8 cellular contexts compared by ENCODE assay signal in the genomic region with DNA sequence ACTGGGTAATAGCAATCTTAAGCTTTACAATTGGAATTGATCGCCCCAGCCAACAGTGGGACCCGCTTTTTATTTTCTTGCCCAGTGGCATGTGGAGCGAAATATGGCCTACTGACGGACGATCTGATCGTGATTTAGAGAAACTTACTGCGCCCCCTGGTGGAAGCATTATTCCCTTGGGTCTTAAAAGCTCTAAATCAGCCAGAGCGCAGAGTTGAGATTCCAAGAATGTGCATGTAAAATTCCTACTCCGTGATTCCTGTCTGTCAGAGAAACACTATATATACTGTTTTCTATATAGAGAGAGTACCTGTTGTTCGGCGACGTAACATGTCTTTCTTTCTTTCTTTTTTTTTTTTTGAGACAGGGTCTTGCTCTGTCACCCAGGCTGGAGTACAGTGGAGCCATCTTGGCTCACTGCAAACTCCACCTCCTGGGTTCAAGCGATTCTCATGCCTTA. TPM values are rescaled to one million over a fixed set of nuclear protein-coding genes. Genes with fewer than 3 reads are reported as not detected.
DNase-seq lines count a peak whose midpoint lies in the region; ATAC-seq and TF ChIP-seq lines count a peak whose summit lies in the region.

No MANE protein-coding gene starts in this region.

- no peak overlapping the region for H3K4ac ChIP-seq in mesendoderm (ENCODE audit: low read depth, low read length)

- H3K79me1 ChIP-seq in mesendoderm (ENCODE audit: low read length), result peaks cover 4% of the 10 kb centered on the region

- POLR2A ChIA-PET in BJ (lab: Charles Lee), result interaction anchor here (0.6 to 1.0 kb wide), 5 partner anchors 14 to 172 kb away, joined by 3 to 34 read pairs (median 3); no protein-coding TSS in a partner anchor
- POLR2A ChIA-PET in activated CD8-positive, alpha-beta T cell treated with anti-CD3 and anti-CD28 coated beads for 36 hours (lab: Charles Lee), result interaction anchor here (0.6 to 1.7 kb wide), 8 partner anchors 14 to 170 kb away, joined by 3 to 7 read pairs (median 3); no protein-coding TSS in a partner anchor

- no peak overlapping the region for H2BK15ac ChIP-seq in mesendoderm (replicated peaks; ENCODE audit: low read depth)

- peak; percentile 24 for ATAC-seq in activated CD8-positive, alpha-beta T cell treated with anti-CD3 and anti-CD28 coated beads for 36 hours

- H3K23ac ChIP-seq in mesendoderm (ENCODE audit: low read length), result no peak overlapping the region

- H3K27ac ChIP-seq in HL-60 (replicated peaks) (peak overlapping the region; percentile 4; the same call in 1 of the 2 replicates), mesendoderm (ENCODE audit: low read depth, low read length) (no peak overlapping the region)
- no peak overlapping the region for H3K27ac ChIP-seq in effector memory CD4-positive, alpha-beta T cell (ENCODE audit: insufficient read depth, low read length, poor library complexity, severe bottlenecking)

- no peak overlapping the region for H4K5ac ChIP-seq in mesendoderm (ENCODE audit: low read length)

- no peak overlapping the region for H2BK120ac ChIP-seq in mesendoderm (ENCODE audit: low read depth, low read length)

- H2AK5ac ChIP-seq in mesendoderm (ENCODE audit: low read length), result no peak overlapping the region

- H2BK5ac ChIP-seq in mesendoderm (ENCODE audit: low read length), result no peak overlapping the region

- H3K27me3 ChIP-seq in BJ (ENCODE audit: control insufficient read depth, insufficient read depth, low read length) (no peaks in the 10 kb centered on the region), HL-60 (ENCODE audit: insufficient read depth, poor library complexity, severe bottlenecking) (no peaks in the 10 kb centered on the region), mesendoderm (ENCODE audit: insufficient read depth, low read length, poor library complexity) (no peaks in the 10 kb centered on the region)
- no peaks in the 10 kb centered on the region for H3K27me3 ChIP-seq in effector memory CD4-positive, alpha-beta T cell (replicated peaks; ENCODE audit: control insufficient read depth, insufficient read depth, low read length, poor library complexity, severe bottlenecking)

- no peak overlapping the region for H3K9ac ChIP-seq in mesendoderm (ENCODE audit: low read length)

- peaks cover 7% of the 10 kb centered on the region for H3K4me1 ChIP-seq in effector memory CD4-positive, alpha-beta T cell (ENCODE audit: control insufficient read depth, insufficient read depth, low read length, poor library complexity, severe bottlenecking)
- H3K4me1 ChIP-seq in mesendoderm (ENCODE audit: control insufficient read depth, low read depth, low read length), result no peaks in the 10 kb centered on the region

- no peak for DNase-seq in BJ (ENCODE audit: low read depth)
- peak; percentile 58 to 86 for DNase-seq in HL-60 (ENCODE audit: low read depth in 1 of 2, low spot score in 1 of 2)
- DNase-seq in NCI-H82 (lab: John Stamatoyannopoulos, UW), result peak; percentile 97
- DNase-seq in activated CD8-positive, alpha-beta T cell treated with anti-CD3 and anti-CD28 coated beads for 36 hours, result peak; percentile 97
- peak; percentile 46 to 78 (median 62) for DNase-seq in effector memory CD4-positive, alpha-beta T cell
- peak; percentile 93 for DNase-seq in mesendoderm
- peak; percentile 32 to 71 for DNase-seq in stimulated activated CD8-positive, alpha-beta memory T cell treated with anti-CD3 and anti-CD28 coated beads, Interleukin-15, amount 100 ng/mL, for 4 hours (ENCODE audit: low read depth in 2 of 2)
- DNase-seq in 8988T, result no peak

- intact Hi-C loops in activated CD8-positive, alpha-beta T cell treated with anti-CD3 and anti-CD28 coated beads for 36 hours (cut with micrococcal nuclease), result no loop called here

- H3K4me3 ChIP-seq in BJ (ENCODE audit: low read depth, low read length) (no peak overlapping the region), HL-60 (replicated peaks; ENCODE audit: insufficient read depth, low read length) (no peak overlapping the region), mesendoderm (ENCODE audit: low read length) (no peak overlapping the region)
- H3K4me3 ChIP-seq in effector memory CD4-positive, alpha-beta T cell (ENCODE audit: insufficient read depth, low read depth, low read length, poor library complexity, severe bottlenecking), result no peak overlapping the region

- H3K56ac ChIP-seq in mesendoderm (ENCODE audit: low read length), result peak overlapping the region; percentile 60

- peak overlapping the region; percentile 3 for H3K4me3 Mint-ChIP-seq in activated CD8-positive, alpha-beta T cell treated with anti-CD3 and anti-CD28 coated beads for 36 hours

- H3K36me3 ChIP-seq in BJ (ENCODE audit: control insufficient read depth, insufficient read depth, low read length) (no peaks in the 10 kb centered on the region), mesendoderm (ENCODE audit: control insufficient read depth, insufficient read depth, low read length) (no peaks in the 10 kb centered on the region)
- no peaks in the 10 kb centered on the region for H3K36me3 ChIP-seq in effector memory CD4-positive, alpha-beta T cell (ENCODE audit: control insufficient read depth, insufficient read depth, low read length)

- no peaks in the 10 kb centered on the region for H3K27me3 Mint-ChIP-seq in activated CD8-positive, alpha-beta T cell treated with anti-CD3 and anti-CD28 coated beads for 36 hours

- H3K18ac ChIP-seq in mesendoderm (ENCODE audit: low read length), result no peak overlapping the region

- no peak overlapping the region for H3K4me2 ChIP-seq in mesendoderm (ENCODE audit: low read length)

- no peak overlapping the region for H3K27ac Mint-ChIP-seq in activated CD8-positive, alpha-beta T cell treated with anti-CD3 and anti-CD28 coated beads for 36 hours

- no peak overlapping the region for H4K8ac ChIP-seq in mesendoderm (ENCODE audit: low read depth, low read length)

- H3K9me3 Mint-ChIP-seq in activated CD8-positive, alpha-beta T cell treated with anti-CD3 and anti-CD28 coated beads for 36 hours, result no peaks in the 10 kb centered on the region

- peak; percentile 71 for TF ChIP-seq CTCF in BJ (IDR thresholded peaks at IDR 0.05; ENCODE audit: insufficient read depth, low read depth, low read length)
- TF ChIP-seq CTCF in HL-60 (IDR thresholded peaks at IDR 0.05; ENCODE audit: insufficient read depth, low read length), result peak; percentile 61
- TF ChIP-seq CTCF in activated CD8-positive, alpha-beta T cell treated with anti-CD3 and anti-CD28 coated beads for 36 hours (IDR thresholded peaks at IDR 0.05), result peak; percentile 92

- H3K9me3 ChIP-seq in effector memory CD4-positive, alpha-beta T cell (ENCODE audit: control insufficient read depth, low read length), result no peaks in the 10 kb centered on the region

- H3K79me2 ChIP-seq in mesendoderm (ENCODE audit: control insufficient read depth, insufficient read depth, low read length), result peaks cover 9% of the 10 kb centered on the region

- WGBS in mesendoderm (ENCODE audit: extremely low coverage, insufficient coverage, low lambda C conversion rate), result no CpG with 5 or more reads among the region's 13 CpGs

- CTCF ChIA-PET in BJ (lab: Yijun Ruan, JAX), result interaction anchor here (0.6 to 9.6 kb wide), 23 partner anchors 9 to 473 kb away, joined by 3 to 150 read pairs (median 4); partner anchors contain the start of genes CDC42EP2 and POLA2
- CTCF ChIA-PET in activated CD8-positive, alpha-beta T cell treated with anti-CD3 and anti-CD28 coated beads for 36 hours (lab: Charles Lee), result interaction anchor here (0.6 to 11.7 kb wide), 57 partner anchors 9 to 332 kb away, joined by 3 to 265 read pairs (median 5); partner anchors contain the start of genes CAPN1, CDC42EP2, FRMD8 and POLA2

- peaks cover 2% of the 10 kb centered on the region for H3K36me3 Mint-ChIP-seq in activated CD8-positive, alpha-beta T cell treated with anti-CD3 and anti-CD28 coated beads for 36 hours (ENCODE audit: low read depth)

- H3K4me1 Mint-ChIP-seq in activated CD8-positive, alpha-beta T cell treated with anti-CD3 and anti-CD28 coated beads for 36 hours (ENCODE audit: low read depth), result peaks cover 12% of the 10 kb centered on the region

RNA-seq across cellular contexts. Expression of gene DPF2, which starts 3.7 kb away (rescaled TPM):
- 29.5 and 45.2 TPM in 2 replicates for polyA plus RNA-seq in BJ (2011; rRNA removed)
- 35.7 and 38.1 TPM in 2 replicates for polyA minus RNA-seq in BJ (2011; rRNA and poly(A)+ RNA removed)
- total RNA-seq in activated CD8-positive, alpha-beta T cell treated with anti-CD3 and anti-CD28 coated beads for 36 hours, result 10 to 100 TPM; 50.3 to 61.5 TPM
- polyA plus RNA-seq in mesendoderm (2013, experiment 1 of 2), result 57.1 TPM
- polyA plus RNA-seq in mesendoderm (2013, experiment 2 of 2), result 57.4 TPM

RNA-seq across cellular contexts. Expression of gene CDC42EP2, which starts 15.3 kb away (rescaled TPM):
- 11.7 and 23.2 TPM in 2 replicates for polyA plus RNA-seq in BJ (2011; rRNA removed)
- polyA minus RNA-seq in BJ (2011; rRNA and poly(A)+ RNA removed), result 32.1 and 35.5 TPM in 2 replicates
- 1 to 10 TPM in 1 of 2 experiments, not detected in 1; 1.2 TPM for total RNA-seq in activated CD8-positive, alpha-beta T cell treated with anti-CD3 and anti-CD28 coated beads for 36 hours
- 6.5 TPM for polyA plus RNA-seq in mesendoderm (2013, experiment 1 of 2)
- polyA plus RNA-seq in mesendoderm (2013, experiment 2 of 2), result 6.8 TPM

RNA-seq across cellular contexts. Expression of gene TIGD3, which starts 24.6 kb away (rescaled TPM):
- polyA plus RNA-seq in BJ (2011; rRNA removed), result 0.04 and 0.06 TPM in 2 replicates
- polyA minus RNA-seq in BJ (2011; rRNA and poly(A)+ RNA removed), result 0.14 TPM in 1 of 2 replicates, not detected in the other
- 1 to 10 TPM in 1 of 2 experiments, under 1 TPM in 1; 0.65 to 1.4 TPM for total RNA-seq in activated CD8-positive, alpha-beta T cell treated with anti-CD3 and anti-CD28 coated beads for 36 hours
- 0.13 TPM for polyA plus RNA-seq in mesendoderm (2013, experiment 1 of 2)
- polyA plus RNA-seq in mesendoderm (2013, experiment 2 of 2), result 0.13 TPM

RNA-seq across cellular contexts. Expression of gene SLC25A45, which starts 52.5 kb away (rescaled TPM):
- polyA plus RNA-seq in BJ (2011; rRNA removed), result 1.1 and 2.1 TPM in 2 replicates
- polyA minus RNA-seq in BJ (2011; rRNA and poly(A)+ RNA removed), result 2.3 TPM in 2 replicates
- 10 to 100 TPM; 12.8 to 14.4 TPM for total RNA-seq in activated CD8-positive, alpha-beta T cell treated with anti-CD3 and anti-CD28 coated beads for 36 hours
- polyA plus RNA-seq in mesendoderm (2013, experiment 1 of 2), result 0.95 TPM
- 0.76 TPM for polyA plus RNA-seq in mesendoderm (2013, experiment 2 of 2)

RNA-seq across cellular contexts. Expression of gene FRMD8, which starts 56.5 kb away (rescaled TPM):
- polyA plus RNA-seq in BJ (2011; rRNA removed), result 15.0 and 21.6 TPM in 2 replicates
- polyA minus RNA-seq in BJ (2011; rRNA and poly(A)+ RNA removed), result 13.0 and 15.4 TPM in 2 replicates
- 10 to 100 TPM; 26.8 to 33.3 TPM for total RNA-seq in activated CD8-positive, alpha-beta T cell treated with anti-CD3 and anti-CD28 coated beads for 36 hours
- polyA plus RNA-seq in mesendoderm (2013, experiment 1 of 2), result 10.9 TPM
- polyA plus RNA-seq in mesendoderm (2013, experiment 2 of 2), result 10.4 TPM

Comparison
In these comparisons a context has a peak if more than half of its experiments do, and no peak if none do; other contexts are left out.
1. DNase-seq: peak in HL-60 (2 of 2), NCI-H82 (single experiment), activated CD8-positive, alpha-beta T cell treated with anti-CD3 and anti-CD28 coated beads for 36 hours (single experiment), effector memory CD4-positive, alpha-beta T cell (3 of 3), mesendoderm (single experiment) and stimulated activated CD8-positive, alpha-beta memory T cell treated with anti-CD3 and anti-CD28 coated beads, Interleukin-15, amount 100 ng/mL, for 4 hours (2 of 2); none in BJ (single experiment) and 8988T (single experiment).
2. Peak in every context shown above with its lines, with median percentiles within 50 percentile points of each other: CTCF ChIP-seq.